ENCODE assay signal across 1 cellular context in the genomic region with DNA sequence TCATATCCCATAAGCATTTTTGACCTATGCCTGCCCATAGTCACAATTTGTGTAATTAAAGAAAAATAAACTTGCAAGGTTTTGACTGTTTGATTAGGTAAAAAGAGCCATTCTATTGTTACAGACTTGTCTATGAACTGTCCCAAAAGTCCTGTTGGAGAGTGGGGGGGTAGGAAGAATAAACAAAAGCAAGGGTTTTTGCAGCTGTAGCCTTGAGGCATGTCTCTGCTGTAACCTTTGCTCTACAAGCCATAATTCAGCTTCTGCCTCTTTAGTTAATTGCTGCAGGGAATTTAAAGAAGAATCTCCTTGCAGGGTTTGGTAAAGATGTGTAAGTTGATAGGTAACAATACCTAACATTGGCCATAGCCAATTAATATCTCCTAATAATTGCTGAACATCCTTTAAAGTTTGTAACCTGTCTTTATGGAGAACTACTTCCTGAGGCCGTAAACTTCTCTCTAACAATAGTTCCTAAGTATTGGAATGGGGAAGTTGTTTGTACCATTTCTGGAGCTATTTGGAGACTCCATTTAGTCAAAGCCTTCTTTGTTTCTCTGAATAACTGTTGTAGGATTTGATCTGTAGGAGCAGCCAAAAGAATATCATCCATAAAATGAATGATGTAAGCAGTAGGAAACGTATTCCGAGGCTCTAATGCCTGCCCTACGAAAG.
TF ChIP-seq lines count a peak whose summit lies in the region.

No MANE protein-coding gene starts in this region.

TF ChIP-seq in IMR-90, 13 proteins besides CTCF, POLR2A, EP300 and RAD21 (continued from another document):
- TF ChIP-seq USF2 (IDR thresholded peaks at IDR 0.05; ENCODE audit: low read depth, low read length) (no peak), SMC3 (IDR thresholded peaks at IDR 0.05; ENCODE audit: low read depth, low read length) (no peak), RFX5 (IDR thresholded peaks at IDR 0.05; ENCODE audit: low read depth, low read length) (no peak)
